8 cellular contexts compared by ENCODE assay signal in genomic region chr2:88190808-88191721, GRCh38. TPM values are rescaled to one million over a fixed set of nuclear protein-coding genes. Genes with fewer than 3 reads are reported as not detected.
A peak's percentile ranks its signal among the peaks of the same experiment; 100 is the strongest.
DNase-seq lines count a peak whose midpoint lies in the region; ATAC-seq and TF ChIP-seq lines count a peak whose summit lies in the region.

No MANE protein-coding gene starts in this region.

- H3K27ac Mint-ChIP-seq in natural killer cell = no peak overlapping the region
- no peak overlapping the region for H3K27ac Mint-ChIP-seq in natural killer cell treated with Interleukin-12 subunit alpha and Interleukin-12 subunit beta and Interleukin-15 and Interleukin-18, amount 100 ng/mL, for 72 hours

- 52 to 58% methylated on average over 8 to 11 of the region's 11 CpGs for WGBS in upper lobe of left lung, 2 donors

- TF ChIP-seq POLR2A in NB4 (IDR thresholded peaks at IDR 0.05; ENCODE audit: extremely low read depth, insufficient read length) (no peak), upper lobe of left lung (IDR thresholded peaks at IDR 0.05) (no peak)

- no peak overlapping the region for H3K4me3 Mint-ChIP-seq in natural killer cell
- H3K4me3 Mint-ChIP-seq in natural killer cell treated with Interleukin-12 subunit alpha and Interleukin-12 subunit beta and Interleukin-15 and Interleukin-18, amount 100 ng/mL, for 72 hours = no peak overlapping the region

- no peak for DNase-seq in natural killer cell
- no peak for DNase-seq in natural killer cell treated with Interleukin-12 subunit alpha and Interleukin-12 subunit beta and Interleukin-15 and Interleukin-18, amount 100 ng/mL, for 72 hours (ENCODE audit: low spot score)
- DNase-seq in NB4 (ENCODE audit: low read depth) = peak; percentile 63
- DNase-seq in ascending aorta (ENCODE audit: low spot score in 2 of 2) = no peak
- DNase-seq in iris pigment epithelial cell (ENCODE audit: low read depth) = peak; percentile 33
- DNase-seq in upper lobe of left lung = no peak
- no peak for DNase-seq in effector memory CD4-positive, alpha-beta T cell

- peaks cover 0 to 4% of the 10 kb centered on the region in 2 donors for H3K27me3 Mint-ChIP-seq in natural killer cell (ENCODE audit: low read depth in 2 of 2)
- peaks cover 5 to 8% of the 10 kb centered on the region in 2 donors for H3K27me3 Mint-ChIP-seq in natural killer cell treated with Interleukin-12 subunit alpha and Interleukin-12 subunit beta and Interleukin-15 and Interleukin-18, amount 100 ng/mL, for 72 hours

- TF ChIP-seq CTCF in natural killer cell (IDR thresholded peaks at IDR 0.05) (peak; percentile 50), NB4 (IDR thresholded peaks at IDR 0.05; ENCODE audit: low read depth, low read length) (peak; percentile 46), ascending aorta (IDR thresholded peaks at IDR 0.05) (peak in 2 of 3 experiments; percentile 34 to 45), upper lobe of left lung (IDR thresholded peaks at IDR 0.05) (peak; percentile 33 to 53 (median 40))

- intact Hi-C loops in natural killer cell (cut with micrococcal nuclease) = loop anchor here (5.0 kb wide), 1 partner anchor 116 kb away; no protein-coding TSS in a partner anchor
- intact Hi-C loops in ascending aorta (cut with DNase I) = no loop called here

- H3K4me1 ChIP-seq in ascending aorta = no peaks in the 10 kb centered on the region
- H3K4me1 ChIP-seq in upper lobe of left lung = no peaks in the 10 kb centered on the region
- no peaks in the 10 kb centered on the region for H3K4me1 ChIP-seq in effector memory CD4-positive, alpha-beta T cell (ENCODE audit: control insufficient read depth, insufficient read depth, low read length, poor library complexity, severe bottlenecking)

- no peaks in the 10 kb centered on the region for H3K36me3 Mint-ChIP-seq in natural killer cell
- H3K36me3 Mint-ChIP-seq in natural killer cell treated with Interleukin-12 subunit alpha and Interleukin-12 subunit beta and Interleukin-15 and Interleukin-18, amount 100 ng/mL, for 72 hours = peaks cover 6% of the 10 kb centered on the region

- H3K36me3 ChIP-seq in ascending aorta = no peaks in the 10 kb centered on the region
- peaks cover 0 to 6% (median 0%) of the 10 kb centered on the region in 4 donors for H3K36me3 ChIP-seq in upper lobe of left lung
- no peaks in the 10 kb centered on the region for H3K36me3 ChIP-seq in effector memory CD4-positive, alpha-beta T cell (ENCODE audit: control insufficient read depth, insufficient read depth, low read length)

- H3K9me3 ChIP-seq in ascending aorta = no peaks in the 10 kb centered on the region
- no peaks in the 10 kb centered on the region for H3K9me3 ChIP-seq in upper lobe of left lung
- no peaks in the 10 kb centered on the region for H3K9me3 ChIP-seq in effector memory CD4-positive, alpha-beta T cell (ENCODE audit: control insufficient read depth, low read length)

- H3K27me3 ChIP-seq in ascending aorta (no peaks in the 10 kb centered on the region), upper lobe of left lung (peaks cover 0 to 4% (median 0%) of the 10 kb centered on the region in 4 donors)
- H3K27me3 ChIP-seq in effector memory CD4-positive, alpha-beta T cell (replicated peaks; ENCODE audit: control insufficient read depth, insufficient read depth, low read length, poor library complexity, severe bottlenecking) = peaks cover 3% of the 10 kb centered on the region

- ATAC-seq in natural killer cell (peak in 2 of 3 donors; percentile 38 to 58), upper lobe of left lung (ENCODE audit: low FRiP score in 2 of 2) (peak; percentile 61 to 66), GM19463 (IDR thresholded peaks at IDR 0.05; ENCODE audit: unreplicated experiment) (no peak)
- ATAC-seq in natural killer cell treated with Interleukin-12 subunit alpha and Interleukin-12 subunit beta and Interleukin-15 and Interleukin-18, amount 100 ng/mL, for 72 hours = no peak

- peaks cover 0 to 4% of the 10 kb centered on the region in 2 donors for H3K9me3 Mint-ChIP-seq in natural killer cell
- H3K9me3 Mint-ChIP-seq in natural killer cell treated with Interleukin-12 subunit alpha and Interleukin-12 subunit beta and Interleukin-15 and Interleukin-18, amount 100 ng/mL, for 72 hours = peaks cover 4% of the 10 kb centered on the region

- H3K27ac ChIP-seq in ascending aorta = no peak overlapping the region
- H3K27ac ChIP-seq in upper lobe of left lung = no peak overlapping the region
- no peak overlapping the region for H3K27ac ChIP-seq in effector memory CD4-positive, alpha-beta T cell (ENCODE audit: insufficient read depth, low read length, poor library complexity, severe bottlenecking)

- TF ChIP-seq EP300 in upper lobe of left lung (IDR thresholded peaks at IDR 0.05) = no peak

- H3K4me3 ChIP-seq in NB4 (ENCODE audit: low read depth, low read length) (no peak overlapping the region), ascending aorta (no peak overlapping the region), upper lobe of left lung (no peak overlapping the region)
- no peak overlapping the region for H3K4me3 ChIP-seq in effector memory CD4-positive, alpha-beta T cell (ENCODE audit: insufficient read depth, low read depth, low read length, poor library complexity, severe bottlenecking)

- peaks cover 0 to 9% of the 10 kb centered on the region in 2 donors for H3K4me1 Mint-ChIP-seq in natural killer cell
- H3K4me1 Mint-ChIP-seq in natural killer cell treated with Interleukin-12 subunit alpha and Interleukin-12 subunit beta and Interleukin-15 and Interleukin-18, amount 100 ng/mL, for 72 hours (ENCODE audit: low read depth in 2 of 2) = no peaks in the 10 kb centered on the region

RNA-seq across cellular contexts. Expression of gene THNSL2, which starts 20.9 kb away (rescaled TPM):
- 1 to 10 TPM; 1.2 to 4.6 (median 2.4) TPM for total RNA-seq in natural killer cell
- 1 to 10 TPM in 1 of 2 donors, under 1 TPM in 1; 0.69 to 1.5 TPM for total RNA-seq in natural killer cell treated with Interleukin-12 subunit alpha and Interleukin-12 subunit beta and Interleukin-15 and Interleukin-18, amount 100 ng/mL, for 72 hours
- total RNA-seq in ascending aorta = 13.8 TPM
- 10 to 100 TPM in 5 of 6 donors, 1 to 10 TPM in 1; 1.0 to 33.6 (median 20.6) TPM for total RNA-seq in upper lobe of left lung

Comparison
In these comparisons a context has a peak if more than half of its experiments do, and no peak if none do; other contexts are left out.
1. ATAC-seq: peak in natural killer cell (2 of 3) and upper lobe of left lung (2 of 2); none in natural killer cell treated with Interleukin-12 subunit alpha and Interleukin-12 subunit beta and Interleukin-15 and Interleukin-18, amount 100 ng/mL, for 72 hours (0 of 2) and GM19463 (single experiment).
2. DNase-seq: peak in NB4 (single experiment) and iris pigment epithelial cell (single experiment); none in natural killer cell (single experiment), natural killer cell treated with Interleukin-12 subunit alpha and Interleukin-12 subunit beta and Interleukin-15 and Interleukin-18, amount 100 ng/mL, for 72 hours (single experiment), ascending aorta (0 of 2), upper lobe of left lung (0 of 2) and effector memory CD4-positive, alpha-beta T cell (0 of 3).
3. Peak in every context shown above with its lines, with median percentiles within 50 percentile points of each other: CTCF ChIP-seq.